ENCODE assay signal across 2 cellular contexts in genomic region chr7:152733286-152733934, GRCh38.
TF ChIP-seq lines count a peak whose summit lies in the region.

No MANE protein-coding gene starts in this region.

TF ChIP-seq in HCT116, 20 proteins besides CTCF, POLR2A, EP300 and RAD21:
- TF ChIP-seq CBX3 (IDR thresholded peaks at IDR 0.05; ENCODE audit: low read depth) (peak; percentile 94), YY1 (IDR thresholded peaks at IDR 0.05; ENCODE audit: extremely low read depth, insufficient replicate concordance, low read depth, low read length) (no peak)

TF ChIP-seq in endothelial cell of umbilical vein, 7 proteins besides CTCF, POLR2A, EP300 and RAD21:
- no peak for TF ChIP-seq JUN (IDR thresholded peaks at IDR 0.05; ENCODE audit: borderline replicate concordance, insufficient read depth, insufficient read length, low read depth)
- TF ChIP-seq EZH2 (IDR thresholded peaks at IDR 0.05; ENCODE audit: borderline replicate concordance, low read depth, low read length, severe bottlenecking), result no peak
- TF ChIP-seq GATA2 (IDR thresholded peaks at IDR 0.05; ENCODE audit: insufficient read depth, insufficient read length, low read depth, low read length), result no peak
- TF ChIP-seq MAX (IDR thresholded peaks at IDR 0.05; ENCODE audit: insufficient read depth, insufficient read length), result no peak
- no peak for TF ChIP-seq FOS (IDR thresholded peaks at IDR 0.05; ENCODE audit: borderline replicate concordance, insufficient read depth, low read length)
- no peak for TF ChIP-seq POLR2AphosphoS5 (IDR thresholded peaks at IDR 0.05; ENCODE audit: insufficient read depth, low read depth, low read length)
- TF ChIP-seq MYC (IDR thresholded peaks at IDR 0.05; ENCODE audit: low read depth, low read length), result no peak
